Comparison of ENCODE assay signal across 9 cellular contexts in genomic region chr7:5629941-5630340, GRCh38. TPM values are rescaled to one million over a fixed set of nuclear protein-coding genes. Genes with fewer than 3 reads are reported as not detected.
DNase-seq lines count a peak whose midpoint lies in the region; ATAC-seq, FAIRE-seq and TF ChIP-seq lines count a peak whose summit lies in the region.
"Had no signal": no experiment of that assay in that cellular context is flagged by ENCODE, and none has a peak within 500 bp of the region (broad histone marks: within the 10 kb centered on the region; RNA-seq: fewer than 3 reads in every experiment).

No MANE protein-coding gene starts in this region.

- peaks cover 36% of the 10 kb centered on the region for H3K4me1 ChIP-seq in CD8-positive, alpha-beta T cell (ENCODE audit: insufficient read depth, low read length)
- H3K4me1 ChIP-seq in GM12878 (ENCODE audit: control insufficient read depth, insufficient read depth, low read length), result peaks cover 11% of the 10 kb centered on the region

- WGBS in GM12878 (ENCODE audit: insufficient coverage, insufficient replicate concordance, low lambda C conversion rate, missing lambda C conversion rate), result 67% methylated on average over 4 of the region's 4 CpGs

- intact Hi-C loops in CD8-positive, alpha-beta T cell (cut with DNase I, micrococcal nuclease), result loop anchor here in 1 of 2 experiments (5.0 kb wide), 1 partner anchor 72 kb away; no protein-coding TSS in a partner anchor
- intact Hi-C loops in GM12878 (cut with micrococcal nuclease; ENCODE audit: unreplicated experiment), result no loop called here

- no peaks in the 10 kb centered on the region for H3K9me3 Mint-ChIP-seq in CD8-positive, alpha-beta T cell
- no peaks in the 10 kb centered on the region for H3K9me3 Mint-ChIP-seq in osteocyte (ENCODE audit: unreplicated experiment)

- no peaks in the 10 kb centered on the region for H4K20me1 ChIP-seq in GM12878 (ENCODE audit: control insufficient read depth, insufficient read depth)

- FAIRE-seq in GM12878 (lab: Jason Lieb, UNC), result no peak

- ATAC-seq in CD8-positive, alpha-beta T cell, result peak; percentile 65
- ATAC-seq in GM12878 (0 out of 3 replicates have a peak, but pooled peaks have one; percentile 28), HG03095 (IDR thresholded peaks at IDR 0.05; ENCODE audit: unreplicated experiment) (no peak), GM18858 (IDR thresholded peaks at IDR 0.05; ENCODE audit: unreplicated experiment) (no peak), HG02870 (IDR thresholded peaks at IDR 0.05; ENCODE audit: unreplicated experiment) (no peak)

- SMC1A ChIA-PET in GM12878 (lab: Charles Lee; ENCODE audit: uncharacterized antibody, unreplicated experiment), result interaction anchor here (1.1 to 1.6 kb wide), 3 partner anchors 36 to 82 kb away, joined by 3 read pairs; no protein-coding TSS in a partner anchor

- TF ChIP-seq RAD21 in GM12878 (IDR thresholded peaks at IDR 0.05; ENCODE audit: insufficient read depth, low read depth, low read length), result no peak

- H3K4me3 Mint-ChIP-seq in CD8-positive, alpha-beta T cell, result no peak overlapping the region
- H3K4me3 Mint-ChIP-seq in osteocyte (ENCODE audit: unreplicated experiment), result no peak overlapping the region

- in situ Hi-C loops in GM12878 (cut with MboI), result no loop called here

- H3K27me3 Mint-ChIP-seq in CD8-positive, alpha-beta T cell (ENCODE audit: low read depth), result no peaks in the 10 kb centered on the region
- no peaks in the 10 kb centered on the region for H3K27me3 Mint-ChIP-seq in osteocyte (ENCODE audit: unreplicated experiment)

- H3K4me1 Mint-ChIP-seq in CD8-positive, alpha-beta T cell (ENCODE audit: low read depth), result peaks cover 41% of the 10 kb centered on the region
- H3K4me1 Mint-ChIP-seq in osteocyte (ENCODE audit: unreplicated experiment), result peaks cover 66% of the 10 kb centered on the region

- H3K4me2 ChIP-seq in GM12878 (ENCODE audit: control insufficient read depth, insufficient read depth), result no peak overlapping the region

- DNase-seq in CD8-positive, alpha-beta T cell, result peak in 6 of 7 experiments; percentile 27 to 70 (median 54)
- peak; percentile 64 to 84 for DNase-seq in SW 1271 (lab: John Stamatoyannopoulos, UW)
- no peak for DNase-seq in GM12878 (ENCODE audit: low read depth, low spot score)
- no peak for DNase-seq in osteocyte (ENCODE audit: extremely low spot score, unreplicated experiment)
- no peak for DNase-seq in NCI-H1417 (lab: John Stamatoyannopoulos, UW)

- no peaks in the 10 kb centered on the region for H3K9me3 ChIP-seq in CD8-positive, alpha-beta T cell (ENCODE audit: low read length)
- H3K9me3 ChIP-seq in GM12878 (replicated peaks; ENCODE audit: control insufficient read depth, insufficient read depth, low read length), result no peaks in the 10 kb centered on the region

- H3K36me3 ChIP-seq in CD8-positive, alpha-beta T cell (ENCODE audit: insufficient read depth, low read length), result no peaks in the 10 kb centered on the region
- H3K36me3 ChIP-seq in GM12878 (ENCODE audit: control insufficient read depth in 2 of 2, insufficient read depth in 2 of 2, low read length in 1 of 2), result peaks cover 9 to 14% of the 10 kb centered on the region in 2 experiments; a peak in 3 of 4 replicates
- H3K36me3 ChIP-seq: cardiac muscle cell had no signal

- peak overlapping the region; percentile 75 for H3K27ac Mint-ChIP-seq in CD8-positive, alpha-beta T cell
- peak overlapping the region; percentile 91 for H3K27ac Mint-ChIP-seq in osteocyte (ENCODE audit: unreplicated experiment)

- no peak for TF ChIP-seq CTCF in CD8-positive, alpha-beta T cell (IDR thresholded peaks at IDR 0.05)
- TF ChIP-seq CTCF in GM12878 (IDR thresholded peaks at IDR 0.05 in 2 of 3, conservative IDR thresholded peaks at IDR 0.05 in 1 of 3; ENCODE audit: control insufficient read depth in 2 of 3, extremely low read depth in 1 of 3, insufficient read depth in 1 of 3, low read depth in 3 of 3, low read length in 3 of 3), result no peak
- TF ChIP-seq CTCF in osteocyte (IDR thresholded peaks at IDR 0.05), result no peak

- no peaks in the 10 kb centered on the region for H3K79me2 ChIP-seq in GM12878 (ENCODE audit: control insufficient read depth, insufficient read depth, low read length)

- H3K4me3 ChIP-seq in CD8-positive, alpha-beta T cell (ENCODE audit: low read depth, low read length), result no peak overlapping the region
- no peak overlapping the region for H3K4me3 ChIP-seq in GM12878
- H3K4me3 ChIP-seq: cardiac muscle cell had no signal

- RAD21 ChIA-PET in GM12878 (lab: Charles Lee; ENCODE audit: unreplicated experiment), result interaction anchor here (0.6 kb wide), 1 partner anchor 59 kb away, joined by 4 read pairs; no protein-coding TSS in a partner anchor

- TF ChIP-seq EP300 in GM12878 (IDR thresholded peaks at IDR 0.05; ENCODE audit: borderline replicate concordance in 1 of 2, control insufficient read depth in 1 of 2, low read depth in 2 of 2, low read length in 2 of 2), result no peak

- POLR2A ChIA-PET in CD8-positive, alpha-beta T cell (lab: Charles Lee), result interaction anchor here (0.8 to 1.3 kb wide), 2 partner anchors 12 to 35 kb away, joined by 3 to 4 read pairs; no protein-coding TSS in a partner anchor
- POLR2A ChIA-PET in GM12878 (lab: Charles Lee), result interaction anchor here (0.6 kb wide), 1 partner anchor 40 kb away, joined by 4 read pairs; no protein-coding TSS in a partner anchor

- no peaks in the 10 kb centered on the region for H3K27me3 ChIP-seq in CD8-positive, alpha-beta T cell (ENCODE audit: insufficient read depth, low read length)
- no peaks in the 10 kb centered on the region for H3K27me3 ChIP-seq in GM12878 (replicated peaks in 1 of 2; ENCODE audit: control insufficient read depth in 2 of 2, insufficient read depth in 2 of 2, low read length in 1 of 2)
- H3K27me3 ChIP-seq: cardiac muscle cell had no signal

- CTCF ChIA-PET in CD8-positive, alpha-beta T cell (lab: Charles Lee), result interaction anchor here (1.2 to 1.6 kb wide), 2 partner anchors 19 to 35 kb away, joined by 4 to 7 read pairs; no protein-coding TSS in a partner anchor
- CTCF ChIA-PET in GM12878 (lab: Yijun Ruan, JAX), result interaction anchor here (1.0 to 1.7 kb wide), 3 partner anchors 35 to 136 kb away, joined by 3 to 5 read pairs (median 3); no protein-coding TSS in a partner anchor

- H3K27ac ChIP-seq in CD8-positive, alpha-beta T cell (ENCODE audit: low read depth, low read length), result no peak overlapping the region
- H3K27ac ChIP-seq in GM12878 (ENCODE audit: control insufficient read depth, insufficient read depth), result no peak overlapping the region
- H3K27ac ChIP-seq: cardiac muscle cell had no signal

- no peak overlapping the region for H3K9ac ChIP-seq in GM12878 (ENCODE audit: control insufficient read depth, insufficient read depth, low read length)

- BruUV-seq in GM12878 (replicated peaks; lab: Mats Ljungman, UMichigan), result no TSS peak

- TF ChIP-seq POLR2A in GM12878 (IDR thresholded peaks at IDR 0.05; ENCODE audit: low read depth, low read length), result no peak

- no peak overlapping the region for H2AFZ ChIP-seq in GM12878 (ENCODE audit: control insufficient read depth, low read depth, low read length)

- peaks cover 67% of the 10 kb centered on the region for H3K36me3 Mint-ChIP-seq in CD8-positive, alpha-beta T cell
- H3K36me3 Mint-ChIP-seq in osteocyte (ENCODE audit: unreplicated experiment), result no peaks in the 10 kb centered on the region

TF ChIP-seq in GM12878, 131 proteins besides CTCF, POLR2A, EP300 and RAD21:
- TF ChIP-seq NFIC (IDR thresholded peaks at IDR 0.05; ENCODE audit: low read depth, low read length) (no peak), POLR2AphosphoS2 (IDR thresholded peaks at IDR 0.05; ENCODE audit: low read depth, low read length) (no peak)

RNA-seq across cellular contexts. Expression of gene FSCN1, which starts 37.3 kb away (rescaled TPM):
- total RNA-seq in CD8-positive, alpha-beta T cell, result 1 to 10 TPM; 7.5 to 8.0 TPM
- total RNA-seq in GM12878 (2013; cell fraction: nucleolus; rRNA removed), result 180 and 207 TPM in 2 replicates
- total RNA-seq in GM12878 (2014; rRNA removed) (172 and 215 TPM in 2 replicates), GM12878 (2014; rRNA removed; fragmentation: Illumina TruSeq; extraction: Trizol) (49.8 and 64.8 TPM in 2 replicates), GM12878 (2021) (337 TPM in 2 replicates), osteocyte (186 and 199 TPM in 2 replicates)
- 51.6 TPM for polyA plus RNA-seq in GM12878 (2011; ENCODE audit: low read depth)
- polyA plus RNA-seq in GM12878 (2011; rRNA removed) (17.8 and 66.7 TPM in 2 replicates), GM12878 (2014; fragmentation: Illumina TruSeq; extraction: Trizol) (4.0 and 38.7 TPM in 2 replicates), GM12878 (2014; fragmentation: Nextera tagmentation; extraction: Ambion mirVana) (1 to 10 TPM in 1 of 2 experiments, under 1 TPM in 1; 0.50 to 1.6 TPM), GM12878 (2014; rRNA removed) (207 and 254 TPM in 2 replicates), GM12878 (2016; fragmentation: Nextera tagmentation; extraction: Ambion mirVana) (100 to 1,000 TPM; 145 to 150 TPM)
- 117 and 150 TPM in 2 replicates for polyA plus RNA-seq in GM12878 (2011; cell fraction: cytosol; rRNA removed)
- 170 and 231 TPM in 2 replicates for polyA plus RNA-seq in GM12878 (2011; cell fraction: nucleus; rRNA removed)
- 177 and 222 TPM in 2 replicates for polyA plus RNA-seq in GM12878 (2012)
- polyA minus RNA-seq in GM12878 (2011; rRNA and poly(A)+ RNA removed), result 37.2 and 72.4 TPM in 2 replicates
- 109 and 127 TPM in 2 replicates for polyA minus RNA-seq in GM12878 (2011; cell fraction: cytosol; rRNA and poly(A)+ RNA removed)
- 73.0 and 111 TPM in 2 replicates for polyA minus RNA-seq in GM12878 (2011; cell fraction: nucleus; rRNA and poly(A)+ RNA removed)

Comparison
In these comparisons a context has a peak if more than half of its experiments do, and no peak if none do; other contexts are left out.
1. ATAC-seq: peak in CD8-positive, alpha-beta T cell (single experiment) and GM12878 (single experiment); none in HG03095 (single experiment), GM18858 (single experiment) and HG02870 (single experiment).
2. DNase-seq: peak in CD8-positive, alpha-beta T cell (6 of 7) and SW 1271 (2 of 2); none in GM12878 (single experiment), osteocyte (single experiment) and NCI-H1417 (0 of 3).
3. RNA of gene FSCN1, which starts 37.3 kb away (total RNA-seq): 49.8 to 337 TPM in GM12878 and 186 to 199 TPM in osteocyte; 7.5 to 8.0 TPM in CD8-positive, alpha-beta T cell; every median in the first group is over 4 times any median in the second.